19 cellular contexts compared by ENCODE assay signal in genomic region chr6:46637933-46638332, GRCh38. TPM values are rescaled to one million over a fixed set of nuclear protein-coding genes. Genes with fewer than 3 reads are reported as not detected.
A peak's percentile ranks its signal among the peaks of the same experiment; 100 is the strongest.
DNase-seq lines count a peak whose midpoint lies in the region; ATAC-seq and TF ChIP-seq lines count a peak whose summit lies in the region.
"Had no signal": no experiment of that assay in that cellular context is flagged by ENCODE, and none has a peak within 500 bp of the region (broad histone marks: within the 10 kb centered on the region; RNA-seq: fewer than 3 reads in every experiment).

No MANE protein-coding gene starts in this region.

- H3K27me3 Mint-ChIP-seq in memory B cell (peaks cover 17% of the 10 kb centered on the region), H9 (ENCODE audit: low read depth) (no peaks in the 10 kb centered on the region)
- H3K27me3 Mint-ChIP-seq: CD4-positive, CD25-positive, alpha-beta regulatory T cell had no signal

- H3K23ac ChIP-seq in H9 (ENCODE audit: insufficient read length, low read depth, low read length), result no peak overlapping the region

- no peak overlapping the region for H2BK20ac ChIP-seq in H9 (ENCODE audit: low read depth, low read length, poor library complexity, severe bottlenecking)

- H3K4me1 ChIP-seq in OCI-LY7 (ENCODE audit: insufficient read depth, low read length, poor library complexity, severe bottlenecking) (peaks cover 96% of the 10 kb centered on the region), uterus (no peaks in the 10 kb centered on the region), H9 (ENCODE audit: insufficient read depth, low read length) (no peaks in the 10 kb centered on the region)

- H4K8ac ChIP-seq in H9 (replicated peaks; ENCODE audit: insufficient read length, low read depth, low read length), result no peak overlapping the region

- H3K4me1 Mint-ChIP-seq in memory B cell (peaks cover 10% of the 10 kb centered on the region), H9 (peaks cover 8 to 9% of the 10 kb centered on the region in 2 experiments; a peak in 3 of 4 replicates)
- H3K4me1 Mint-ChIP-seq: CD4-positive, CD25-positive, alpha-beta regulatory T cell had no signal

- H3K36me3 Mint-ChIP-seq in memory B cell (no peaks in the 10 kb centered on the region), H9 (ENCODE audit: insufficient read depth in 1 of 3, low read depth in 3 of 3) (peaks cover 0 to 2% (median 0%) of the 10 kb centered on the region in 3 experiments; a peak in 2 of 7 replicates)
- H3K36me3 Mint-ChIP-seq: CD4-positive, CD25-positive, alpha-beta regulatory T cell; IgD-negative memory B cell had no signal

- H3K4me3 Mint-ChIP-seq in memory B cell (no peak overlapping the region), H9 (no peak overlapping the region)
- H3K4me3 Mint-ChIP-seq: CD4-positive, CD25-positive, alpha-beta regulatory T cell had no signal

- CTCF ChIA-PET in OCI-LY7 (lab: Charles Lee; ENCODE audit: unreplicated experiment), result no interaction called here

- H2AFZ ChIP-seq in OCI-LY7 (ENCODE audit: low read length) (no peak overlapping the region), H9 (ENCODE audit: low read length) (no peak overlapping the region)

- no peak overlapping the region for H3K14ac ChIP-seq in H9 (ENCODE audit: insufficient read depth, low read length)

- H3K9ac ChIP-seq in H9 (ENCODE audit: extremely low read depth, insufficient read length, low read length), result no peak overlapping the region

- no peak overlapping the region for H2BK15ac ChIP-seq in H9 (ENCODE audit: low read depth, low read length)

- peak overlapping the region; percentile 66 for H3K4me3 ChIP-seq in OCI-LY7 (ENCODE audit: low read depth, low read length, poor library complexity, severe bottlenecking)
- no peak overlapping the region for H3K4me3 ChIP-seq in uterus
- H3K4me3 ChIP-seq: A549 had no signal

- no peak overlapping the region for H3K4ac ChIP-seq in H9 (ENCODE audit: low read depth, low read length)

- no peaks in the 10 kb centered on the region for H3K79me1 ChIP-seq in H9 (ENCODE audit: insufficient read depth, low read depth, low read length, poor library complexity, severe bottlenecking)

- no peak overlapping the region for H3K56ac ChIP-seq in H9 (ENCODE audit: insufficient read length, low read depth, low read length)

- no peaks in the 10 kb centered on the region for H3K9me2 ChIP-seq in OCI-LY7 (ENCODE audit: insufficient read depth, low read length)

- DNase-seq in OCI-LY7 (ENCODE audit: low spot score) (peak; percentile 74), epithelial cell of prostate (ENCODE audit: low read depth, low spot score) (no peak), memory B cell (ENCODE audit: low spot score in 2 of 2) (no peak), uterus (no peak), H9 (no peak), SK-N-DZ (ENCODE audit: low spot score) (no peak)
- DNase-seq: CD4-positive, CD25-positive, alpha-beta regulatory T cell; DMS79; NCI-H1417; NCI-H1694 treated with DMSO at 0.1 percent for 48 hours; NCI-H2081 treated with DMSO at 0.1 percent for 48 hours; NCI-H2171 treated with DMSO at 0.1 percent for 48 hours; NCI-H446 had no signal

- H3K79me2 ChIP-seq in OCI-LY7 (ENCODE audit: insufficient read depth, low read depth, low read length) (peaks cover 76% of the 10 kb centered on the region; the same call in 1 of the 2 replicates), H9 (ENCODE audit: insufficient read depth, low read length) (no peaks in the 10 kb centered on the region)

- no peak overlapping the region for H2BK120ac ChIP-seq in H9 (ENCODE audit: low read depth, low read length, poor library complexity, severe bottlenecking)

- intact Hi-C loops in OCI-LY7 (cut with micrococcal nuclease; ENCODE audit: unreplicated experiment) (loop anchor here (1.0 to 10.0 kb wide), 5 partner anchors 14 to 839 kb away; partner anchors contain the start of genes CD2AP, CYP39A1 and SLC25A27), uterus (cut with DNase I; ENCODE audit: low total_unique reads) (no loop called here)

- no peak overlapping the region for H2BK12ac ChIP-seq in H9 (ENCODE audit: insufficient read length, low read depth, low read length)

- no peak for TF ChIP-seq POLR2A in uterus (IDR thresholded peaks at IDR 0.05)

- no peak overlapping the region for H2AK5ac ChIP-seq in H9 (ENCODE audit: insufficient read length, low read length)

- H4K5ac ChIP-seq in H9 (ENCODE audit: insufficient read length, low read depth, low read length), result no peak overlapping the region

- H3K27ac Mint-ChIP-seq in memory B cell (no peak overlapping the region), H9 (no peak overlapping the region)
- H3K27ac Mint-ChIP-seq: CD4-positive, CD25-positive, alpha-beta regulatory T cell; IgD-negative memory B cell had no signal

- peak overlapping the region; percentile 88 for H3K4me2 ChIP-seq in OCI-LY7 (ENCODE audit: low read length)
- no peak overlapping the region for H3K4me2 ChIP-seq in H9 (ENCODE audit: insufficient read depth, insufficient read length, low read length)

- peaks cover 6% of the 10 kb centered on the region; the same call in 1 of the 2 replicates for H3K9me3 ChIP-seq in OCI-LY7 (ENCODE audit: low read length)
- no peaks in the 10 kb centered on the region for H3K9me3 ChIP-seq in uterus
- no peaks in the 10 kb centered on the region for H3K9me3 ChIP-seq in H9 (ENCODE audit: control insufficient read depth, low read depth, low read length)
- H3K9me3 ChIP-seq: A549 had no signal

- no peak overlapping the region for H4K91ac ChIP-seq in H9 (ENCODE audit: insufficient read length, low read depth, low read length)

- BruUV-seq in OCI-LY7 (replicated peaks; lab: Mats Ljungman, UMichigan), result no TSS peak

- TF ChIP-seq CTCF in OCI-LY7 (conservative IDR thresholded peaks at IDR 0.05; ENCODE audit: low read length) (no peak), uterus (IDR thresholded peaks at IDR 0.05) (no peak), H9 (conservative IDR thresholded peaks at IDR 0.05) (no peak)

- H3K9me3 Mint-ChIP-seq in memory B cell (no peaks in the 10 kb centered on the region), H9 (no peaks in the 10 kb centered on the region)

- POLR2A ChIA-PET in OCI-LY7 (lab: Charles Lee), result interaction anchor here (0.6 to 4.5 kb wide), 6 partner anchors 10 to 90 kb away, joined by 3 to 31 read pairs (median 10); partner anchors contain the start of genes CYP39A1 and SLC25A27

- H3K23me2 ChIP-seq in H9 (ENCODE audit: insufficient read length, low read depth, low read length, poor library complexity, severe bottlenecking), result no peaks in the 10 kb centered on the region

- no peak overlapping the region for H3K18ac ChIP-seq in H9 (ENCODE audit: insufficient read length, low read depth, low read length)

- ATAC-seq in GM18868 (IDR thresholded peaks at IDR 0.05; ENCODE audit: unreplicated experiment), result peak; percentile 41
- ATAC-seq in memory B cell (ENCODE audit: low read depth), result peak; percentile 84
- ATAC-seq in GM21447 (IDR thresholded peaks at IDR 0.05; ENCODE audit: unreplicated experiment), result no peak
- ATAC-seq: Panc1 had no signal

- no peaks in the 10 kb centered on the region for H4K20me1 ChIP-seq in OCI-LY7 (ENCODE audit: insufficient read depth, low read length)
- H4K20me1 ChIP-seq in H9 (ENCODE audit: control insufficient read depth, insufficient read depth, insufficient read length), result no peaks in the 10 kb centered on the region

- H3K27me3 ChIP-seq in uterus, result no peaks in the 10 kb centered on the region
- H3K27me3 ChIP-seq in H9 (ENCODE audit: insufficient read depth, low read length), result no peaks in the 10 kb centered on the region

- no CpG with 5 or more reads among the region's 1 CpG for WGBS in H9 (ENCODE audit: extremely low coverage, insufficient read length, low lambda C conversion rate)

- H3K36me3 ChIP-seq in OCI-LY7 (ENCODE audit: insufficient read depth, low read length) (peaks cover 25% of the 10 kb centered on the region), uterus (no peaks in the 10 kb centered on the region)

- H3K27ac ChIP-seq in OCI-LY7 (ENCODE audit: low read depth, low read length, poor library complexity, severe bottlenecking) (peak overlapping the region; percentile 97), epithelial cell of prostate (peak overlapping the region; percentile 51), uterus (no peak overlapping the region), H9 (ENCODE audit: insufficient read length, low read depth, low read length) (no peak overlapping the region)
- H3K27ac ChIP-seq: A549 had no signal

- H3T11ph ChIP-seq in H9 (ENCODE audit: low read length), result no peak overlapping the region

- no peak overlapping the region for H2BK5ac ChIP-seq in H9 (ENCODE audit: insufficient read length, low read length)

RNA-seq across cellular contexts. Expression of gene CYP39A1, which starts 14.7 kb away (rescaled TPM):
- total RNA-seq in OCI-LY7 (2014; rRNA removed; shearing (Covaris generic)), result 13.4 and 15.4 TPM in 2 replicates
- total RNA-seq in OCI-LY7 (2022) (22.6 and 24.5 TPM in 2 replicates), uterus (10 to 100 TPM in 1 of 4 donors, 1 to 10 TPM in 3; 3.1 to 18.9 (median 3.9) TPM), H9 (2021) (0.50 and 0.59 TPM in 2 replicates)
- not detected in 2 replicates for polyA plus RNA-seq in SK-N-DZ (2014; cell fraction: cytosol; rRNA removed)
- not detected in 2 replicates for polyA plus RNA-seq in SK-N-DZ (2014; cell fraction: nucleus; rRNA removed)
- total RNA-seq: CD4-positive, CD25-positive, alpha-beta regulatory T cell had no signal
- polyA plus RNA-seq: BJ, IgD-negative memory B cell had no signal

RNA-seq across cellular contexts. Expression of gene SLC25A27, which starts 14.8 kb away (rescaled TPM):
- total RNA-seq in OCI-LY7 (2014; rRNA removed; shearing (Covaris generic)), result 155 and 175 TPM in 2 replicates
- 157 and 203 TPM in 2 replicates for total RNA-seq in OCI-LY7 (2022)
- 10 to 100 TPM; 24.6 to 47.2 (median 33.3) TPM for total RNA-seq in uterus
- 3.8 and 5.1 TPM in 2 replicates for total RNA-seq in H9 (2021)
- 2.0 and 11.3 TPM in 2 replicates for polyA plus RNA-seq in SK-N-DZ (2014; cell fraction: cytosol; rRNA removed)
- 10.2 and 12.8 TPM in 2 replicates for polyA plus RNA-seq in SK-N-DZ (2014; cell fraction: nucleus; rRNA removed)
- polyA plus RNA-seq: IgD-negative memory B cell had no signal

RNA-seq across cellular contexts. Expression of gene TDRD6, which starts 49.8 kb away (rescaled TPM):
- total RNA-seq in OCI-LY7 (2014; rRNA removed; shearing (Covaris generic)), result 3.5 and 4.6 TPM in 2 replicates
- total RNA-seq in OCI-LY7 (2022), result 4.0 and 4.5 TPM in 2 replicates
- 1 to 10 TPM in 2 of 4 donors, under 1 TPM in 2; under 0.01 to 1.5 (median 0.75) TPM for total RNA-seq in uterus
- total RNA-seq in H9 (2021), result 0.02 and 0.15 TPM in 2 replicates
- not detected in 2 replicates for polyA plus RNA-seq in SK-N-DZ (2014; cell fraction: cytosol; rRNA removed)
- 0.02 TPM in 1 of 2 replicates, not detected in the other for polyA plus RNA-seq in SK-N-DZ (2014; cell fraction: nucleus; rRNA removed)
- total RNA-seq: CD4-positive, CD25-positive, alpha-beta regulatory T cell had no signal
- polyA plus RNA-seq: BJ; CD4-positive, CD25-positive, alpha-beta regulatory T cell; IgD-negative memory B cell had no signal

Comparison
In these comparisons a context has a peak if more than half of its experiments do, and no peak if none do; other contexts are left out.
1. H3K27ac ChIP-seq: peak in OCI-LY7 (single experiment) and epithelial cell of prostate (single experiment); none in uterus (0 of 2) and H9 (single experiment).